In the genomic region with DNA sequence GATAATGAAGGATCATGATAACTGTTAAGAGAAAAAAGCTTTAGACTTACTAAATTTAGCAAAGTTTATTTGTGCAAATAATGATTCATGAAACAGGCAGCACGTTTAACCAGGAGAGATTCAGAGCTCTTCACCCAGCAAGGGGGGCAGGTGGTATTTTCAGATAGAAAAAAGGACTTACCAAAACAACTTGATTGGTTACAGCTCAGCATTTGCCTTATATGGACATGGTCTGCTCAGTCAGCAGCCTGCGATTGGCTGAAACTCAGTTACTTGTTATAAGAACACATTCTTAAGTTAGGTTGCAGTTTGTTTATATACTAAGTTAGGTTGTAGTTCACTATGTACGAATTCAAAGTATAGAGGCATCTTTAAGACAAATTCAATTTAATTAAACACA, we compare ENCODE assay signal across 14 cellular contexts.
DNase-seq lines count a peak whose midpoint lies in the region; ATAC-seq and TF ChIP-seq lines count a peak whose summit lies in the region.
"Had no signal": no experiment of that assay in that cellular context is flagged by ENCODE, and none has a peak within 500 bp of the region (broad histone marks: within the 10 kb centered on the region; RNA-seq: fewer than 3 reads in every experiment).

No MANE protein-coding gene starts in this region.

- no peak overlapping the region for H3K9ac ChIP-seq in PC-3 (ENCODE audit: low read length)

- TF ChIP-seq CTCF in PC-3 (conservative IDR thresholded peaks at IDR 0.05; ENCODE audit: low read depth, low read length): no peak
- no peak for TF ChIP-seq CTCF in choroid plexus epithelial cell (conservative IDR thresholded peaks at IDR 0.05; ENCODE audit: low read depth, low read length)
- TF ChIP-seq CTCF in psoas muscle (IDR thresholded peaks at IDR 0.05): no peak

- H3K79me2 ChIP-seq in PC-3 (ENCODE audit: low read length): no peaks in the 10 kb centered on the region

- H3K27ac ChIP-seq in PC-3 (ENCODE audit: low read length): peak overlapping the region; percentile 10; the same call in 1 of the 2 replicates
- no peak overlapping the region for H3K27ac ChIP-seq in psoas muscle
- H3K27ac ChIP-seq: transverse colon had no signal

- no TSS peak for BruUV-seq in PC-3 (replicated peaks; lab: Mats Ljungman, UMichigan)

- DNase-seq in H4 (ENCODE audit: low spot score) (peak; percentile 60), PC-3 (peak; percentile 84), choroid plexus epithelial cell (ENCODE audit: low read depth) (peak; percentile 65), non-pigmented ciliary epithelial cell (ENCODE audit: low read depth) (peak; percentile 54), HuH-7 (ENCODE audit: low spot score) (no peak), psoas muscle (no peak)
- DNase-seq in activated CD4-positive, CD25-positive, alpha-beta regulatory T cell treated with anti-CD3 and anti-CD28 coated beads, Interleukin-2, amount 50 U/mL, for 72 hours: no peak
- DNase-seq: activated gamma-delta T cell, mammary epithelial cell, NCI-H345, occipital lobe, transverse colon had no signal

- H3K4me1 ChIP-seq in PC-3 (ENCODE audit: insufficient read depth, low read length): peaks cover 14% of the 10 kb centered on the region
- H3K4me1 ChIP-seq in psoas muscle: peaks cover 13% of the 10 kb centered on the region
- H3K4me1 ChIP-seq: transverse colon had no signal

- peak overlapping the region; percentile 27 for H3K4me2 ChIP-seq in PC-3 (ENCODE audit: low read length)

- intact Hi-C loops in PC-3 (cut with micrococcal nuclease) (loop anchor here (2.0 kb wide), 1 partner anchor 33 kb away; no protein-coding TSS in a partner anchor), psoas muscle (cut with DNase I) (no loop called here)

- H3K36me3 ChIP-seq in PC-3 (ENCODE audit: low read depth, low read length) (no peaks in the 10 kb centered on the region), psoas muscle (ENCODE audit: insufficient read depth in 1 of 2, low read depth in 1 of 2) (no peaks in the 10 kb centered on the region)
- H3K36me3 ChIP-seq: transverse colon had no signal

- POLR2A ChIA-PET in PC-3 (lab: Charles Lee; ENCODE audit: unreplicated experiment): interaction anchor here (0.6 to 0.7 kb wide), 2 partner anchors 303 to 787 kb away, joined by 3 read pairs; no protein-coding TSS in a partner anchor

- H2AFZ ChIP-seq in PC-3 (ENCODE audit: low read length): peak overlapping the region; percentile 36

- no peaks in the 10 kb centered on the region for H3K9me2 ChIP-seq in PC-3 (replicated peaks; ENCODE audit: low read length)

- CTCF ChIA-PET in PC-3 (lab: Charles Lee): interaction anchor here (0.6 to 0.7 kb wide), 2 partner anchors 10 to 33 kb away, joined by 4 to 5 read pairs; no protein-coding TSS in a partner anchor

- ATAC-seq in PC-3: peak; percentile 84
- ATAC-seq in psoas muscle: no peak
- no peak for ATAC-seq in GM19455 (IDR thresholded peaks at IDR 0.05; ENCODE audit: unreplicated experiment)
- ATAC-seq: Panc1 had no signal

- H3K9me3 ChIP-seq in PC-3 (ENCODE audit: low read length): no peaks in the 10 kb centered on the region
- H3K9me3 ChIP-seq in psoas muscle: no peaks in the 10 kb centered on the region
- H3K9me3 ChIP-seq: transverse colon had no signal

- H3K27me3 ChIP-seq in PC-3 (ENCODE audit: low read length) (no peaks in the 10 kb centered on the region), psoas muscle (ENCODE audit: insufficient read depth in 3 of 3, low read length in 2 of 3) (no peaks in the 10 kb centered on the region)
- H3K27me3 ChIP-seq: transverse colon had no signal

- H4K20me1 ChIP-seq in PC-3 (ENCODE audit: low read length): no peaks in the 10 kb centered on the region

- H3F3A ChIP-seq in PC-3 (ENCODE audit: low read length, unreplicated experiment): no peaks in the 10 kb centered on the region

- 62 to 88% (median 80%) methylated on average over 3 of the region's 3 CpGs for WGBS in psoas muscle, 3 donors

- H3K4me3 ChIP-seq in PC-3 (ENCODE audit: low read length) (no peak overlapping the region), choroid plexus epithelial cell (ENCODE audit: low read depth, low read length) (no peak overlapping the region), psoas muscle (no peak overlapping the region)
- H3K4me3 ChIP-seq: transverse colon had no signal

Comparison
In these comparisons a context has a peak if more than half of its experiments do, and no peak if none do; other contexts are left out.
1. DNase-seq: peak in H4 (single experiment), PC-3 (single experiment), choroid plexus epithelial cell (single experiment) and non-pigmented ciliary epithelial cell (single experiment); none in HuH-7 (single experiment), activated CD4-positive, CD25-positive, alpha-beta regulatory T cell treated with anti-CD3 and anti-CD28 coated beads, Interleukin-2, amount 50 U/mL, for 72 hours (single experiment) and psoas muscle (0 of 2).